Comparison of ENCODE assay signal across 1 cellular context in genomic region chr17:41738077-41738800, GRCh38.
TF ChIP-seq lines count a peak whose summit lies in the region.

No MANE protein-coding gene starts in this region.

TF ChIP-seq in HepG2, 621 proteins besides CTCF, POLR2A, EP300 and RAD21 (continued from another document and continues in another):
- TF ChIP-seq KIAA2018 (CRISPR knock-in tag; IDR thresholded peaks at IDR 0.05; ENCODE audit: borderline replicate concordance) (no peak), CAMTA2 (CRISPR knock-in tag; IDR thresholded peaks at IDR 0.05; ENCODE audit: borderline replicate concordance) (no peak), TFDP1 (CRISPR knock-in tag; IDR thresholded peaks at IDR 0.05; ENCODE audit: borderline replicate concordance) (peak; percentile 61; the same call in 1 of the 2 replicates), CBX5 (CRISPR knock-in tag; IDR thresholded peaks at IDR 0.05; ENCODE audit: borderline replicate concordance) (peak; percentile 76; the same call in 1 of the 2 replicates), SMAD3 (CRISPR knock-in tag; IDR thresholded peaks at IDR 0.05) (peak; percentile 89; the same call in 1 of the 2 replicates), ZBTB4 (CRISPR knock-in tag; IDR thresholded peaks at IDR 0.05; ENCODE audit: borderline replicate concordance) (peak; percentile 92; the same call in 1 of the 2 replicates), ZNF142 (CRISPR knock-in tag; IDR thresholded peaks at IDR 0.05) (no peak), PATZ1 (CRISPR knock-in tag; IDR thresholded peaks at IDR 0.05) (peak; percentile 53; the same call in 1 of the 2 replicates), GABPA (IDR thresholded peaks at IDR 0.05; ENCODE audit: low read depth, low read length) (no peak), GABPA (CRISPR knock-in tag; IDR thresholded peaks at IDR 0.05; ENCODE audit: low read depth) (no peak), ZMYM2 (CRISPR knock-in tag; IDR thresholded peaks at IDR 0.05) (peak; percentile 53; the same call in 1 of the 2 replicates), ZNF619 (CRISPR knock-in tag; IDR thresholded peaks at IDR 0.05) (peak; percentile 94; the same call in 1 of the 2 replicates), SKI (IDR thresholded peaks at IDR 0.05; ENCODE audit: partially characterized antibody) (peak; percentile 41), ARID3A (IDR thresholded peaks at IDR 0.05; ENCODE audit: low read depth, low read length) (0 out of 2 replicates have a peak, but pooled peaks have one; percentile 37), MNT (IDR thresholded peaks at IDR 0.05) (peak; percentile 26; the same call in 1 of the 2 replicates), ZNF468 (CRISPR knock-in tag; IDR thresholded peaks at IDR 0.05) (no peak), ZNF205 (CRISPR knock-in tag; IDR thresholded peaks at IDR 0.05) (peak; percentile 49; the same call in 1 of the 2 replicates), RCOR2 (CRISPR knock-in tag; IDR thresholded peaks at IDR 0.05) (0 out of 2 replicates have a peak, but pooled peaks have one; percentile 21), FOXO1 (CRISPR knock-in tag; IDR thresholded peaks at IDR 0.05) (no peak), ZEB1 (IDR thresholded peaks at IDR 0.05; ENCODE audit: insufficient replicate concordance, low read depth) (peak; percentile 61), SP5 (CRISPR knock-in tag; IDR thresholded peaks at IDR 0.05; ENCODE audit: borderline replicate concordance, low read depth) (peak; percentile 20; the same call in 1 of the 2 replicates)
